8 cellular contexts compared by ENCODE assay signal in the genomic region with DNA sequence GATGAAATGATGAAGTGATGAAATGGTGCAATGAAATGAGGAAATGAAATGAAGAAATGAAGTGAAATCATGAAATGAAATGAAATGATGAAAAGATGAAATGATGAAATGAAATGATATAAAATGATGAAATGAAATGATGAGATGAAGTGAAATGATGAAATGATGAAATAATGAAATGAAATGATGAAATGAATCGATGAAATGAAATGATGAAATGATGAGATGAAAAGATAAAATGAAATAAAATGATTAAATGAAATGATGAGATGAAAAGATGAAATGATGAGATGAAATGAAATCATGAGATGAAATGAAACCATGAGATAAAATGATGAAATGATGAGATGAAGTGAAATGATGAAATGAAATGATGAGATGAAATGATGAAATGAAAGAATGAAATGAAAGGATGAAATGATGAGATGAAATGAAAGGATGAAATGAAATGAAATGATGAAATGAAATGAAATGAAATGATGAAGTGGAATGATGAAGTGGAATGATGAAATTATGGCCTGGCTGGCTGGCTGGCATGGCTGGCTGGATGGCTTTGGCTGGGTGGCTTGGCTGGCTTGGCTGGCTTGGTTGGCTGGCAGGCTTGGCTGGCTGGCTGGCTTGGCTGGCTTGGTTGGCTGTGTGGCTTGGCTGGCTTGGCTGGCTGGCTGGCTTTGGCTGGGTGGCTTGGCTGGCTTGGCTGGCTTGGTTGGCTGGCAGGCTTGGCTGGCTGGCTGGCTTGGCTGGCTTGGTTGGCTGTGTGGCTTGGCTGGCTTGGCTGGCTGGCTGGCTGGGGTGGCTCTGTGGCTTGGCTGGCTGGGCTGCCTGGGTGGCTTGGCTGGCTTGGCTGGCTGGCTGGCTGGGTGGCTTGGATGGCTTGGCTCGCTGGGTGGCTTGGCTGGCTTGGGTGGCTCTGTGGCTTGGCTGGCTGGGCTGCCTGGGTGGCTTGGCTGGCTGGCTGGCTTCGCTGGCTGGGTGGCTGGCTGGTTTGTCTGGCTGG. TPM values are rescaled to one million over a fixed set of nuclear protein-coding genes. Genes with fewer than 3 reads are reported as not detected.
"Had no signal": no experiment of that assay in that cellular context is flagged by ENCODE, and none has a peak within 500 bp of the region (broad histone marks: within the 10 kb centered on the region; RNA-seq: fewer than 3 reads in every experiment).

No MANE protein-coding gene starts in this region.

RNA-seq across cellular contexts. Expression of gene TP53TG3D, which starts 32.0 kb away (rescaled TPM):
- total RNA-seq: activated T-helper 1 cell treated with anti-CD3 and anti-CD28 coated beads, Interleukin-12 subunit alpha, Interleukin-12 subunit beta, Interleukin-2, Interleukin-4 antibody, amounts not matched to agents 30 ng/mL and 10 ng/mL and 1 ng/mL, durations not matched to agents 14 hours and 24 hours and 36 hours; astrocyte; endothelial cell of umbilical vein; hepatocyte; lung; osteoblast; temporal lobe; transverse colon had no signal
- polyA plus RNA-seq: endothelial cell of umbilical vein, hepatocyte had no signal
